Comparison of ENCODE assay signal across 25 cellular contexts in genomic region chr6:40654828-40655227, GRCh38.
DNase-seq lines count a peak whose midpoint lies in the region; ATAC-seq, FAIRE-seq and TF ChIP-seq lines count a peak whose summit lies in the region.
"Had no signal": no experiment of that assay in that cellular context is flagged by ENCODE, and none has a peak within 500 bp of the region (broad histone marks: within the 10 kb centered on the region; RNA-seq: fewer than 3 reads in every experiment).

No MANE protein-coding gene starts in this region.

- H3K36me3 ChIP-seq in HepG2 (replicated peaks in 1 of 2; ENCODE audit: control insufficient read depth in 1 of 2, insufficient read depth in 2 of 2, low read length in 2 of 2), result no peaks in the 10 kb centered on the region
- no peaks in the 10 kb centered on the region for H3K36me3 ChIP-seq in right lobe of liver
- no peaks in the 10 kb centered on the region for H3K36me3 ChIP-seq in HEK293 (ENCODE audit: control insufficient read depth in 2 of 2, insufficient read depth in 1 of 2, low read length in 2 of 2)
- no peaks in the 10 kb centered on the region for H3K36me3 ChIP-seq in H1 (ENCODE audit: control insufficient read depth in 2 of 4, insufficient read depth in 4 of 4, low read length in 3 of 4)
- no peaks in the 10 kb centered on the region for H3K36me3 ChIP-seq in small intestine (ENCODE audit: control insufficient read depth in 2 of 2, insufficient read depth in 2 of 2, low read length in 2 of 2)
- H3K36me3 ChIP-seq: BLaER1 treated with 17β-estradiol and CSF1 and Interleukin-3, amounts not matched to agents 10 nM and 100 nM had no signal

- TF ChIP-seq POLR2A in HepG2 (IDR thresholded peaks at IDR 0.05; ENCODE audit: insufficient read depth in 1 of 2, low read depth in 2 of 2, low read length in 2 of 2) (no peak), right lobe of liver (IDR thresholded peaks at IDR 0.05) (no peak), H1 (IDR thresholded peaks at IDR 0.05; ENCODE audit: control extremely low read depth in 1 of 2, low read depth in 2 of 2, low read length in 2 of 2) (no peak)

- TF ChIP-seq CTCF in HepG2 (CRISPR knock-in tag; IDR thresholded peaks at IDR 0.05) (no peak), right lobe of liver (IDR thresholded peaks at IDR 0.05) (no peak), HEK293 (tag by site-specific recombination; IDR thresholded peaks at IDR 0.05) (no peak), H1 (IDR thresholded peaks at IDR 0.05; ENCODE audit: control extremely low read depth in 1 of 3, insufficient read depth in 1 of 3, low read depth in 1 of 3, low read length in 3 of 3) (no peak)

- FAIRE-seq in HepG2 (lab: Jason Lieb, UNC), result no peak
- FAIRE-seq in H1 (lab: Jason Lieb, UNC), result no peak
- no peak for FAIRE-seq in small intestine (lab: Jason Lieb, UNC)
- FAIRE-seq: A549, GM12892, GM18507 had no signal

- no peak overlapping the region for H3K4ac ChIP-seq in H1 (replicated peaks; ENCODE audit: insufficient read length, low read depth, low read length)

- H2BK15ac ChIP-seq in H1 (ENCODE audit: low read length), result no peak overlapping the region

- intact Hi-C loops in HepG2 (cut with micrococcal nuclease; ENCODE audit: unreplicated experiment), result no loop called here
- intact Hi-C loops in right lobe of liver (cut with DNase I), result no loop called here

- H4K20me1 ChIP-seq in HepG2 (ENCODE audit: insufficient read depth, low read length), result no peaks in the 10 kb centered on the region
- no peaks in the 10 kb centered on the region for H4K20me1 ChIP-seq in H1 (replicated peaks in 1 of 2; ENCODE audit: control insufficient read depth in 1 of 2, insufficient read depth in 2 of 2, low read length in 2 of 2)
- H4K20me1 ChIP-seq: BLaER1 treated with 17β-estradiol and CSF1 and Interleukin-3, amounts not matched to agents 10 nM and 100 nM had no signal

- no peak overlapping the region for H3K23ac ChIP-seq in H1 (ENCODE audit: insufficient read length)

- H3K27ac ChIP-seq in HepG2 (ENCODE audit: extremely low read length, insufficient read depth, low read length) (no peak overlapping the region), right lobe of liver (no peak overlapping the region), HEK293 (ENCODE audit: extremely low read depth, low read depth, low read length) (no peak overlapping the region), H1 (ENCODE audit: low read depth, low read length) (no peak overlapping the region), small intestine (ENCODE audit: low read depth in 1 of 2, low read length in 1 of 2) (no peak overlapping the region)
- H3K27ac ChIP-seq: 22Rv1; A549; BLaER1 treated with 17β-estradiol and CSF1 and Interleukin-3, amounts not matched to agents 10 nM and 100 nM; C4-2B had no signal

- no peaks in the 10 kb centered on the region for H3K79me1 ChIP-seq in H1 (ENCODE audit: low read depth, low read length)

- no peak overlapping the region for H2BK120ac ChIP-seq in H1 (replicated peaks; ENCODE audit: low read depth, low read length)

- DNase-seq in HepG2 (ENCODE audit: low spot score) (no peak), right lobe of liver (no peak), H1 (ENCODE audit: low read depth in 1 of 2, low spot score in 2 of 2) (no peak), small intestine (no peak)
- no peak for DNase-seq in activated CD4-positive, alpha-beta T cell treated with anti-CD3 and anti-CD28 coated beads, Interleukin-2, amount 50 U/mL, for 48 hours
- DNase-seq: AML-193; Caco-2; Calu3; CD4-positive, alpha-beta T cell; CD8-positive, alpha-beta T cell; DMS 273 treated with DMSO at 0.1 percent for 48 hours; DMS153; DMS53; DMS79; DND-41; EL; GF-D8 had no signal

- ATAC-seq in HepG2 (no peak), right lobe of liver (no peak), HG03196 (IDR thresholded peaks at IDR 0.05; ENCODE audit: unreplicated experiment) (no peak)
- ATAC-seq: A549; CD8-positive, alpha-beta T cell had no signal

- CTCF ChIA-PET in HepG2 (lab: Yijun Ruan, JAX; ENCODE audit: low intra/inter-chr PET ratio, low total read pairs) (no interaction called here), HEK293 (lab: Yijun Ruan, JAX) (interaction anchor here (0.7 kb wide), 1 partner anchor 24 kb away, joined by 3 read pairs; no protein-coding TSS in a partner anchor), H1 (lab: Charles Lee; ENCODE audit: partially characterized antibody) (no interaction called here)

- no TSS peak for BruUV-seq in HepG2 (replicated peaks; lab: Mats Ljungman, UMichigan)

- TF ChIP-seq RAD21 in HepG2 (CRISPR knock-in tag; IDR thresholded peaks at IDR 0.05) (no peak), H1 (IDR thresholded peaks at IDR 0.05 in 1 of 2, conservative IDR thresholded peaks at IDR 0.05 in 1 of 2; ENCODE audit: low read depth in 2 of 2, low read length in 2 of 2) (no peak)

- in situ Hi-C loops in HepG2 (cut with HindIII; ENCODE audit: extremely low pct_ligation_motif_present, low pct_unique_long_range_greater_than_20kb), result no loop called here

- H3K9me3 ChIP-seq in HepG2 (ENCODE audit: low read length), result no peaks in the 10 kb centered on the region
- no peaks in the 10 kb centered on the region for H3K9me3 ChIP-seq in right lobe of liver
- H3K9me3 ChIP-seq in HEK293 (ENCODE audit: control insufficient read depth, insufficient read depth, low read depth, low read length), result no peaks in the 10 kb centered on the region
- no peaks in the 10 kb centered on the region for H3K9me3 ChIP-seq in H1 (ENCODE audit: insufficient read depth in 2 of 2, low read depth in 1 of 2, low read length in 1 of 2)
- H3K9me3 ChIP-seq in small intestine (ENCODE audit: control insufficient read depth, low read depth), result no peaks in the 10 kb centered on the region
- H3K9me3 ChIP-seq: A549; BLaER1 treated with 17β-estradiol and CSF1 and Interleukin-3, amounts not matched to agents 10 nM and 100 nM; Caco-2 had no signal

- H3K23me2 ChIP-seq in H1 (ENCODE audit: low read depth, low read length), result peaks cover 3% of the 10 kb centered on the region; the same call in 1 of the 2 replicates

- H2BK5ac ChIP-seq in H1 (ENCODE audit: low read depth, low read length), result no peak overlapping the region

- no peak for TF ChIP-seq EP300 in HepG2 (IDR thresholded peaks at IDR 0.05; ENCODE audit: low read depth in 2 of 2, low read length in 2 of 2)
- no peak for TF ChIP-seq EP300 in HepG2 (CRISPR knock-in tag; IDR thresholded peaks at IDR 0.05; ENCODE audit: borderline replicate concordance)
- no peak for TF ChIP-seq EP300 in H1 (IDR thresholded peaks at IDR 0.05; ENCODE audit: borderline replicate concordance in 1 of 2, low read depth in 2 of 2, low read length in 2 of 2)

- no peak overlapping the region for H2AFZ ChIP-seq in HepG2 (ENCODE audit: low read length)
- H2AFZ ChIP-seq in H1 (ENCODE audit: low read length), result no peak overlapping the region

- no peak overlapping the region for H2BK20ac ChIP-seq in H1 (ENCODE audit: low read length)

- no peak overlapping the region for H4K8ac ChIP-seq in H1 (ENCODE audit: extremely low read depth, insufficient read depth, low read length)

- peak overlapping the region; percentile 75 for H3K56ac ChIP-seq in H1 (replicated peaks; ENCODE audit: insufficient read length, low read depth, low read length)

- no peak overlapping the region for H3K4me3 ChIP-seq in HepG2 (replicated peaks in 1 of 3; ENCODE audit: insufficient read depth in 1 of 3, low read depth in 2 of 3, low read length in 3 of 3)
- H3K4me3 ChIP-seq in right lobe of liver, result no peak overlapping the region
- H3K4me3 ChIP-seq in HEK293 (ENCODE audit: low read depth, low read length), result no peak overlapping the region
- no peak overlapping the region for H3K4me3 ChIP-seq in H1 (ENCODE audit: extremely low read depth in 1 of 4, insufficient read depth in 2 of 4, low read depth in 3 of 4, low read length in 4 of 4)
- no peak overlapping the region for H3K4me3 ChIP-seq in small intestine (ENCODE audit: low read depth in 1 of 2, low read length in 2 of 2)
- H3K4me3 ChIP-seq: A549; BLaER1 treated with 17β-estradiol and CSF1 and Interleukin-3, amounts not matched to agents 10 nM and 100 nM had no signal

- no peak overlapping the region for H4K91ac ChIP-seq in H1 (replicated peaks; ENCODE audit: insufficient read length, low read length)

- H3K9ac ChIP-seq in HepG2 (ENCODE audit: insufficient read depth, low read depth, low read length) (no peak overlapping the region), H1 (replicated peaks in 1 of 4; ENCODE audit: extremely low read depth in 1 of 4, low read depth in 3 of 4, low read length in 3 of 4) (no peak overlapping the region)
- H3K9ac ChIP-seq: BLaER1 treated with 17β-estradiol and CSF1 and Interleukin-3, amounts not matched to agents 10 nM and 100 nM had no signal

- H3K14ac ChIP-seq in H1 (ENCODE audit: insufficient read length), result no peak overlapping the region

- H2BK12ac ChIP-seq in H1 (ENCODE audit: low read depth, low read length), result no peak overlapping the region

- 40% methylated on average over 1 of the region's 1 CpG for WGBS in HepG2 (ENCODE audit: low lambda C conversion rate)
- 94% methylated on average over 1 of the region's 1 CpG for WGBS in right lobe of liver (ENCODE audit: insufficient coverage, low coverage, low lambda C conversion rate, missing lambda C conversion rate)
- WGBS in H1 (ENCODE audit: extremely low coverage in 1 of 2, insufficient coverage in 1 of 2, insufficient read length in 1 of 2, insufficient replicate concordance in 2 of 2, low coverage in 1 of 2, low lambda C conversion rate in 2 of 2, missing lambda C conversion rate in 1 of 2), 2 experiments, result 84% methylated on average over 1 of the region's 1 CpG; no CpG with 5 or more reads in 1 of the 2 experiments
- WGBS in small intestine, 3 donors, result 90 to 95% (median 94%) methylated on average over 1 of the region's 1 CpG

- H3K4me2 ChIP-seq in HepG2 (ENCODE audit: low read depth, low read length), result no peak overlapping the region
- no peak overlapping the region for H3K4me2 ChIP-seq in H1 (ENCODE audit: insufficient read depth in 1 of 2, low read depth in 2 of 2, low read length in 2 of 2)
- H3K4me2 ChIP-seq: A549; BLaER1 treated with 17β-estradiol and CSF1 and Interleukin-3, amounts not matched to agents 10 nM and 100 nM had no signal

- POLR2A ChIA-PET in HepG2 (lab: Yijun Ruan, JAX), result no interaction called here
- POLR2A ChIA-PET in HEK293 (lab: Yijun Ruan, JAX), result no interaction called here
- POLR2A ChIA-PET in H1 (lab: Charles Lee; ENCODE audit: partially characterized antibody), result no interaction called here

- peaks cover 0 to 6% of the 10 kb centered on the region in 2 experiments; a peak in 2 of 5 replicates for H3K27me3 ChIP-seq in HepG2 (ENCODE audit: control insufficient read depth in 1 of 2, insufficient read depth in 2 of 2, low read length in 2 of 2)
- no peaks in the 10 kb centered on the region for H3K27me3 ChIP-seq in right lobe of liver
- H3K27me3 ChIP-seq in H1 (replicated peaks in 1 of 4; ENCODE audit: control insufficient read depth in 3 of 4, extremely low read depth in 1 of 4, insufficient read depth in 3 of 4, low read length in 3 of 4), result no peaks in the 10 kb centered on the region
- no peaks in the 10 kb centered on the region for H3K27me3 ChIP-seq in small intestine (ENCODE audit: control insufficient read depth in 2 of 2, insufficient read depth in 2 of 2, low read length in 2 of 2)
- H3K27me3 ChIP-seq: BLaER1 treated with 17β-estradiol and CSF1 and Interleukin-3, amounts not matched to agents 10 nM and 100 nM had no signal

- no peak overlapping the region for H2AK5ac ChIP-seq in H1 (ENCODE audit: low read depth, low read length)

- H3K4me1 ChIP-seq in HepG2 (ENCODE audit: insufficient read depth, low read length), result no peaks in the 10 kb centered on the region
- no peaks in the 10 kb centered on the region for H3K4me1 ChIP-seq in right lobe of liver
- H3K4me1 ChIP-seq in HEK293 (ENCODE audit: control insufficient read depth, insufficient read depth, low read length), result no peaks in the 10 kb centered on the region
- no peaks in the 10 kb centered on the region for H3K4me1 ChIP-seq in H1 (replicated peaks in 1 of 4; ENCODE audit: control insufficient read depth in 3 of 4, insufficient read depth in 4 of 4, low read length in 3 of 4)
- no peaks in the 10 kb centered on the region for H3K4me1 ChIP-seq in small intestine (ENCODE audit: control insufficient read depth in 2 of 2, insufficient read depth in 1 of 2, low read depth in 1 of 2, low read length in 1 of 2)
- H3K4me1 ChIP-seq: A549, Caco-2 had no signal

- H3K79me2 ChIP-seq in HepG2 (ENCODE audit: insufficient read depth, low read length) (no peaks in the 10 kb centered on the region), H1 (ENCODE audit: control insufficient read depth in 1 of 2, insufficient read depth in 2 of 2, low read length in 2 of 2) (no peaks in the 10 kb centered on the region)

- H4K5ac ChIP-seq in H1 (ENCODE audit: insufficient read length, low read depth, low read length), result no peak overlapping the region

- H3K18ac ChIP-seq in H1 (ENCODE audit: extremely low read depth, low read length), result no peak overlapping the region

Comparison
In these comparisons a context has a peak if more than half of its experiments do, and no peak if none do; other contexts are left out.
1. Of the 63 proteins assayed by ChIP-seq in both HepG2 and HEK293: peak only in HepG2: none; only in HEK293: ZNF513; in both: none; in neither: 62.